ENCODE assay signal across 2 cellular contexts in the genomic region with DNA sequence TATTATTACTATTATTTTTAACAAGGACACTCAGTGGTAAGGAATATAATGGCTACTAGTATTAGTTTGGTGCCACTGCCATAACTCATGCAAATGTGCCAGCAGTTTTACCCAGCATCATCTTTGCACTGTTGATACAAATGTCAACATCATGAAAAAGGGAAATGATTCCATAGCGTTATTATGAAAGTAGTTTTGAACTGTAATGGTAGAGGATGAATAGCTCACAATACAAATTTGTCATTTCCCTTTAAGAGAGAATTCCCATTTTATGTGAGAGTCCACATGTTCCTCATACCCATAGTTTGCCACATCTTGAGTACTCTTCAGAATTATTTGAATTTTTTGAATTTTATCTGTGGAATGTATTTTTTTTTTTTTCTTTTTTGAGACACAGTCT.
TF ChIP-seq lines count a peak whose summit lies in the region.

No MANE protein-coding gene starts in this region.

TF ChIP-seq in GM12891, 5 proteins besides CTCF, POLR2A, EP300 and RAD21 (continued from another document):
- TF ChIP-seq PAX5 (IDR thresholded peaks at IDR 0.05; ENCODE audit: insufficient read depth, low read length, severe bottlenecking) (no peak), TAF1 (IDR thresholded peaks at IDR 0.05; ENCODE audit: low read depth, low read length) (no peak)
TF ChIP-seq in GM12891: peak in this region for 1.

TF ChIP-seq in GM12878, 131 proteins besides CTCF, POLR2A, EP300 and RAD21:
- TF ChIP-seq SPI1 (IDR thresholded peaks at IDR 0.05; ENCODE audit: borderline replicate concordance, insufficient read depth, low read depth, low read length) (peak; percentile 57; the same call in 1 of the 2 replicates), LARP7 (IDR thresholded peaks at IDR 0.05) (no peak)
